ENCODE assay signal across 23 cellular contexts in the genomic region with DNA sequence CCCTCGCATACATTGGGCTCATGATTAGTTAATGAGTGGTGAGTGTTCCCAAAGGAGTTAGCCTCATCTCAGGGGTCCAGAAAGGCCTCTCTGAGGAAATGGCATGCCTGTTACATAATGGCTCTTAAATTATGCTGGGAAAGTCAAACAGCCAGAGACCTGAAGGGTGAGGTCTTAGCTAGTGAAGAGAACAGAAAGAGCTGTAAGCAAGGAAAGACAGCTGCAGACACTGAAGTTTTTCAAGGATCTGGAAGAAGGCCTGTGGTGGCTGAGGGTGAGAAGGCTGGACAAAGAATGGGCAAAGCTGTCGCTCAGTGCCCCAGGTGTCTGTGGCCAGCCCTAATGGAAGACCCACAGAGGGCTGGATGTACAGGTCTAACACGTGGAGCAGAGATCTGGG. TPM values are rescaled to one million over a fixed set of nuclear protein-coding genes. Genes with fewer than 3 reads are reported as not detected.
A peak's percentile ranks its signal among the peaks of the same experiment; 100 is the strongest.
DNase-seq lines count a peak whose midpoint lies in the region; ATAC-seq, FAIRE-seq and TF ChIP-seq lines count a peak whose summit lies in the region.
"Had no signal": no experiment of that assay in that cellular context is flagged by ENCODE, and none has a peak within 500 bp of the region (broad histone marks: within the 10 kb centered on the region; RNA-seq: fewer than 3 reads in every experiment).

No MANE protein-coding gene starts in this region.

- H3K9me3 ChIP-seq in heart right ventricle (no peaks in the 10 kb centered on the region), prostate gland (no peaks in the 10 kb centered on the region), upper lobe of right lung (no peaks in the 10 kb centered on the region), MM.1S (replicated peaks; ENCODE audit: insufficient read depth, low read length) (no peaks in the 10 kb centered on the region)
- H3K9me3 ChIP-seq: A549, HAP-1 had no signal

- no peaks in the 10 kb centered on the region for H3F3A ChIP-seq in MM.1S (ENCODE audit: insufficient read depth, low read length)

- H3K4me1 ChIP-seq in heart right ventricle (peaks cover 44 to 86% (median 69%) of the 10 kb centered on the region in 9 donors), prostate gland (replicated peaks) (no peaks in the 10 kb centered on the region), upper lobe of right lung (peaks cover 42% of the 10 kb centered on the region), MM.1S (ENCODE audit: low read length) (no peaks in the 10 kb centered on the region)
- H3K4me1 ChIP-seq: foreskin keratinocyte, HAP-1 had no signal

- intact Hi-C loops in heart right ventricle (cut with DNase I) (loop anchor here in 5 of 10 donors (5.0 kb wide), 1 partner anchor 36 kb away; the partner anchor contains the start of gene PNPO (in 5 of the 5)), cardiac septum (cut with DNase I) (no loop called here), dorsolateral prefrontal cortex (cut with DNase I) (loop anchor here in 1 of 2 donors (1.0 kb wide), 1 partner anchor 45 kb away; no protein-coding TSS in a partner anchor), prostate gland (cut with DNase I) (loop anchor here (5.0 kb wide), 1 partner anchor 41 kb away; no protein-coding TSS in a partner anchor), upper lobe of right lung (cut with DNase I) (no loop called here)

- no peak for FAIRE-seq in urothelium cell line (lab: Jason Lieb, UNC)
- FAIRE-seq: A549, bronchial epithelial cell, endometrium had no signal

- peaks cover 0 to 4% (median 0%) of the 10 kb centered on the region in 9 donors for H3K36me3 ChIP-seq in heart right ventricle
- H3K36me3 ChIP-seq in prostate gland = no peaks in the 10 kb centered on the region
- H3K36me3 ChIP-seq in upper lobe of right lung = no peaks in the 10 kb centered on the region
- H3K36me3 ChIP-seq in MM.1S (replicated peaks; ENCODE audit: insufficient read depth, low read length) = no peaks in the 10 kb centered on the region
- H3K36me3 ChIP-seq: HAP-1, neural progenitor cell had no signal

- no peak overlapping the region for H3K9ac ChIP-seq in MM.1S (ENCODE audit: low read length)
- H3K9ac ChIP-seq: neural progenitor cell had no signal

- H3K4me3 ChIP-seq in heart right ventricle = no peak overlapping the region
- H3K4me3 ChIP-seq in dorsolateral prefrontal cortex = no peak overlapping the region
- no peak overlapping the region for H3K4me3 ChIP-seq in prostate gland
- no peak overlapping the region for H3K4me3 ChIP-seq in upper lobe of right lung
- no peak overlapping the region for H3K4me3 ChIP-seq in MM.1S (ENCODE audit: low read length)
- H3K4me3 ChIP-seq: A549, HAP-1, neural progenitor cell, SK-N-MC had no signal

- DNase-seq in heart right ventricle = no peak
- DNase-seq in cardiac septum (ENCODE audit: low spot score) = no peak
- peak in 1 of 10 donors; percentile 36 for DNase-seq in dorsolateral prefrontal cortex
- no peak for DNase-seq in prostate gland (ENCODE audit: low spot score)
- DNase-seq in upper lobe of right lung = no peak
- DNase-seq in urothelium cell line (ENCODE audit: low spot score) = no peak
- no peak for DNase-seq in MM.1S
- no peak for DNase-seq in globus pallidus (ENCODE audit: low spot score)
- DNase-seq: activated CD4-positive, alpha-beta T cell treated with anti-CD3 and anti-CD28 coated beads for 4 hours; activated naive CD4-positive, alpha-beta T cell treated with anti-CD3 and anti-CD28 coated beads for 36 hours; CD4-positive, alpha-beta T cell; DND-41; foreskin keratinocyte; NCI-H187; NCI-H524; stimulated activated CD4-positive, alpha-beta T cell treated with anti-CD3 and anti-CD28 coated beads, Interleukin-2, amount 100 ng/mL, for 24 hours; trophoblast cell had no signal

- WGBS in heart right ventricle, 2 donors = 76 to 84% methylated on average over 3 of the region's 3 CpGs
- 64% methylated on average over 3 of the region's 3 CpGs for WGBS in prostate gland

- ATAC-seq in heart right ventricle (no peak), upper lobe of right lung (peak; percentile 9)
- ATAC-seq: foreskin keratinocyte had no signal

- H3K4me2 ChIP-seq in MM.1S (ENCODE audit: low read depth, low read length) = no peak overlapping the region
- H3K4me2 ChIP-seq: A549, neural progenitor cell had no signal

- no peak overlapping the region for H2AFZ ChIP-seq in MM.1S (ENCODE audit: low read length)
- H2AFZ ChIP-seq: neural progenitor cell had no signal

- H3K27ac ChIP-seq in heart right ventricle = peak overlapping the region; percentile 89 to 100 (median 93)
- H3K27ac ChIP-seq in dorsolateral prefrontal cortex = peak overlapping the region in 57 of 59 donors; percentile 4 to 95 (median 85)
- peak overlapping the region; percentile 60 to 74 for H3K27ac ChIP-seq in prostate gland
- peak overlapping the region; percentile 83 for H3K27ac ChIP-seq in upper lobe of right lung
- no peak overlapping the region for H3K27ac ChIP-seq in MM.1S (ENCODE audit: low read length)
- H3K27ac ChIP-seq: A549, foreskin keratinocyte, SK-N-MC had no signal

- no peaks in the 10 kb centered on the region for H3K27me3 ChIP-seq in heart right ventricle
- no peaks in the 10 kb centered on the region for H3K27me3 ChIP-seq in dorsolateral prefrontal cortex
- no peaks in the 10 kb centered on the region for H3K27me3 ChIP-seq in prostate gland (replicated peaks; ENCODE audit: insufficient read depth)
- H3K27me3 ChIP-seq in upper lobe of right lung = no peaks in the 10 kb centered on the region
- H3K27me3 ChIP-seq in MM.1S (replicated peaks; ENCODE audit: insufficient read depth, low read length) = no peaks in the 10 kb centered on the region
- H3K27me3 ChIP-seq: foreskin keratinocyte, neural progenitor cell had no signal

- H4K20me1 ChIP-seq in MM.1S (ENCODE audit: insufficient read depth, low read length) = no peaks in the 10 kb centered on the region

- TF ChIP-seq POLR2A in prostate gland (IDR thresholded peaks at IDR 0.05) = no peak

- H3K9me2 ChIP-seq in MM.1S (replicated peaks; ENCODE audit: insufficient read depth, low read length) = no peaks in the 10 kb centered on the region

- peaks cover 44% of the 10 kb centered on the region for H3K79me2 ChIP-seq in MM.1S (ENCODE audit: low read length)

- TF ChIP-seq CTCF in heart right ventricle (IDR thresholded peaks at IDR 0.05) = no peak
- TF ChIP-seq CTCF in dorsolateral prefrontal cortex (IDR thresholded peaks at IDR 0.05 in 54 of 56, conservative IDR thresholded peaks at IDR 0.05 in 2 of 56; ENCODE audit: low read depth in 1 of 56, partially characterized antibody in 56 of 56) = no peak
- TF ChIP-seq CTCF in prostate gland (IDR thresholded peaks at IDR 0.05) = no peak
- TF ChIP-seq CTCF in upper lobe of right lung (IDR thresholded peaks at IDR 0.05) = no peak
- TF ChIP-seq CTCF in MM.1S (IDR thresholded peaks at IDR 0.05; ENCODE audit: low read length) = no peak

RNA-seq across cellular contexts. Expression of gene SP2, which starts 10.4 kb away (rescaled TPM):
- total RNA-seq in heart right ventricle = 10 to 100 TPM; 13.0 to 18.3 (median 15.9) TPM
- 1 to 10 TPM; 4.3 to 8.0 TPM for polyA plus RNA-seq in heart right ventricle
- total RNA-seq in cardiac septum = 16.3 TPM
- total RNA-seq in dorsolateral prefrontal cortex = 10 to 100 TPM; 11.5 to 27.4 (median 17.6) TPM
- total RNA-seq in prostate gland = 10 to 100 TPM; 15.2 to 15.8 TPM
- total RNA-seq in upper lobe of right lung = 16.9 TPM

RNA-seq across cellular contexts. Expression of gene PNPO, which starts 34.9 kb away (rescaled TPM):
- total RNA-seq in heart right ventricle = 10 to 100 TPM; 22.8 to 37.0 (median 31.5) TPM
- 10 to 100 TPM in 1 of 2 donors, 1 to 10 TPM in 1; 9.5 to 10.9 TPM for polyA plus RNA-seq in heart right ventricle
- total RNA-seq in cardiac septum = 21.3 TPM
- total RNA-seq in dorsolateral prefrontal cortex = 10 to 100 TPM; 30.2 to 62.6 (median 43.4) TPM
- total RNA-seq in prostate gland = 10 to 100 TPM; 37.3 to 55.2 TPM
- total RNA-seq in upper lobe of right lung = 29.4 TPM

RNA-seq across cellular contexts. Expression of gene PRR15L, which starts 51.2 kb away (rescaled TPM):
- total RNA-seq in heart right ventricle (not detected), cardiac septum (not detected), dorsolateral prefrontal cortex (under 1 TPM in 1 of 120 experiments, not detected in 119; 0.33 TPM), prostate gland (10 to 100 TPM; 19.9 to 59.7 TPM), upper lobe of right lung (47.4 TPM)
- not detected for polyA plus RNA-seq in heart right ventricle
- total RNA-seq: activated naive CD4-positive, alpha-beta T cell treated with anti-CD3 and anti-CD28 coated beads for 36 hours; CD4-positive, alpha-beta T cell; foreskin keratinocyte had no signal
- polyA plus RNA-seq: foreskin keratinocyte had no signal

RNA-seq across cellular contexts. Expression of gene SP6, which starts 55.5 kb away (rescaled TPM):
- total RNA-seq in heart right ventricle = under 1 TPM; 0.05 to 0.51 (median 0.20) TPM
- 1 to 10 TPM in 1 of 2 donors, under 1 TPM in 1; 0.22 to 1.9 TPM for polyA plus RNA-seq in heart right ventricle
- total RNA-seq in cardiac septum = 0.08 TPM
- under 1 TPM in 85 of 120 experiments, not detected in 35; 0.10 to 0.62 (median 0.24) TPM for total RNA-seq in dorsolateral prefrontal cortex
- 1 to 10 TPM; 1.4 to 3.1 TPM for total RNA-seq in prostate gland
- 8.5 TPM for total RNA-seq in upper lobe of right lung

Comparison
In these comparisons a context has a peak if more than half of its experiments do, and no peak if none do; other contexts are left out.
1. RNA of gene PRR15L, which starts 51.2 kb away (total RNA-seq): 19.9 to 59.7 TPM in prostate gland and 47.4 TPM in upper lobe of right lung (single experiment); not detected in heart right ventricle, not detected in cardiac septum (single experiment) and 0.33 TPM in dorsolateral prefrontal cortex; every median in the first group is over 10 times any median in the second.